ENCODE assay signal across 1 cellular context in genomic region chr17:16352838-16353701, GRCh38.
TF ChIP-seq lines count a peak whose summit lies in the region.

Gene CENPV, minus strand, starts transcription at chr17:16353469. Its CDS starts 33 bp downstream, at chr17:16353436.

TF ChIP-seq in H1, 55 proteins besides CTCF, POLR2A, EP300 and RAD21 (continued from another document):
- TF ChIP-seq CHD7 (IDR thresholded peaks at IDR 0.05; ENCODE audit: insufficient replicate concordance, low read length) = no peak
- no peak for TF ChIP-seq CEBPB (IDR thresholded peaks at IDR 0.05; ENCODE audit: low read depth, low read length)
- TF ChIP-seq SUZ12 (IDR thresholded peaks at IDR 0.05; ENCODE audit: low read length) = no peak
- no peak for TF ChIP-seq KDM4A (IDR thresholded peaks at IDR 0.05; ENCODE audit: low read depth, low read length, severe bottlenecking)
- TF ChIP-seq, protein P1, sequence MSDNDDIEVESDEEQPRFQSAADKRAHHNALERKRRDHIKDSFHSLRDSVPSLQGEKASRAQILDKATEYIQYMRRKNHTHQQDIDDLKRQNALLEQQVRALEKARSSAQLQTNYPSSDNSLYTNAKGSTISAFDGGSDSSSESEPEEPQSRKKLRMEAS (IDR thresholded peaks at IDR 0.05) = peak; percentile 70
- TF ChIP-seq PHF8 (conservative IDR thresholded peaks at IDR 0.05; ENCODE audit: low read depth, low read length) = peak; percentile 79
- TF ChIP-seq SP1 (IDR thresholded peaks at IDR 0.05; ENCODE audit: low read depth, low read length) = no peak
- TF ChIP-seq YY1 (IDR thresholded peaks at IDR 0.05; ENCODE audit: low read depth, low read length) = no peak; the same call in 1 of the 2 replicates
- peak; percentile 77 for TF ChIP-seq TAF1 (IDR thresholded peaks at IDR 0.05; ENCODE audit: low read depth, low read length)
- no peak for TF ChIP-seq TCF12 (IDR thresholded peaks at IDR 0.05; ENCODE audit: low read depth, low read length)
- TF ChIP-seq BCL11A (IDR thresholded peaks at IDR 0.05; ENCODE audit: low read depth in 2 of 2, low read length in 2 of 2) = no peak
- no peak for TF ChIP-seq SIRT6 (IDR thresholded peaks at IDR 0.05; ENCODE audit: low read length)
- no peak for TF ChIP-seq CREB1 (IDR thresholded peaks at IDR 0.05)
- no peak for TF ChIP-seq GABPA (IDR thresholded peaks at IDR 0.05; ENCODE audit: borderline replicate concordance, insufficient read depth, low read length)
- peak; percentile 84; the same call in 1 of the 2 replicates for TF ChIP-seq BRCA1 (IDR thresholded peaks at IDR 0.05; ENCODE audit: low read depth, low read length)
